In genomic region chr17:5030168-5030567, GRCh38 we compare ENCODE assay signal across 12 cellular contexts. TPM values are rescaled to one million over a fixed set of nuclear protein-coding genes. Genes with fewer than 3 reads are reported as not detected.
"Had no signal": no experiment of that assay in that cellular context is flagged by ENCODE, and none has a peak within 500 bp of the region (broad histone marks: within the 10 kb centered on the region; RNA-seq: fewer than 3 reads in every experiment).

No MANE protein-coding gene starts in this region.

RNA-seq across cellular contexts. Expression of gene SLC52A1, which starts 5.1 kb away (rescaled TPM):
- total RNA-seq: aorta, body of pancreas, cardiac muscle cell, cerebellum, gastroesophageal sphincter, left ventricle myocardium inferior, myocyte, osteocyte, subcutaneous adipose tissue, thoracic aorta had no signal
- polyA plus RNA-seq: cardiac muscle cell, fibroblast of lung, hepatocyte had no signal
